17 cellular contexts compared by ENCODE assay signal in the genomic region with DNA sequence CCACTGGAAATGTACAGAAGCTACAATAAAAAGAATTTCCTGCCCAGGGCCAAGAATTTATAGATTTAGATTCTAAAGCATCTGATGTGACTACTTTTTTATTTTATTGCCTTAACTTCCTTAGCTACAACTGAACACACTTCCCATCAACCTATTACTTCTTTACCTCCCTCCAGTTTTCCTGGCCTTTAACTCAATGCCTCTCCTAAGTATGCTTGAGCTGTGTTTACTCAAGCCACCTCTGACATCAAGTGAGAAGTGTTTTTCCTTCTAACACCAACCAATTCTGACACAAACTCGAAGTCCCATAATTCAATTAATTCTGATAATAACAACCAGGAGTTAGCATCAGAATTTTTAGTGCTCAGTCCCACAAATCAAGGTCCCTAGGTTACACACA.
DNase-seq lines count a peak whose midpoint lies in the region; ATAC-seq and TF ChIP-seq lines count a peak whose summit lies in the region.
"Had no signal": no experiment of that assay in that cellular context is flagged by ENCODE, and none has a peak within 500 bp of the region (broad histone marks: within the 10 kb centered on the region; RNA-seq: fewer than 3 reads in every experiment).

No MANE protein-coding gene starts in this region.

- DNase-seq in DMS53 (lab: John Stamatoyannopoulos, UW) (peak; percentile 24), DMS53 treated with DMSO at 0.1 percent for 48 hours (lab: John Stamatoyannopoulos, UW; ENCODE audit: unreplicated experiment) (no peak), right cardiac atrium (no peak), Right ventricle myocardium inferior (ENCODE audit: missing footprints) (no peak)
- no peak for DNase-seq in activated CD4-positive, alpha-beta T cell treated with anti-CD3 and anti-CD28 coated beads, Interleukin-2, amount 50 U/mL, for 1 hour
- DNase-seq: BE2C; CD4-positive, alpha-beta T cell; DND-41; KG1; NCI-H226; NCI-H524 treated with DMSO at 0.1 percent for 48 hours; SIG-M5 had no signal

- no peak overlapping the region for H3K4me3 Mint-ChIP-seq in nephron
- H3K4me3 Mint-ChIP-seq: CD4-positive, alpha-beta T cell had no signal

- peaks cover 14% of the 10 kb centered on the region for H3K4me1 Mint-ChIP-seq in nephron

- H3K27ac Mint-ChIP-seq in nephron: peak overlapping the region; percentile 77 to 91 (median 86)
- H3K27ac Mint-ChIP-seq: CD4-positive, alpha-beta T cell had no signal

- intact Hi-C loops in right cardiac atrium (cut with DNase I) (no loop called here), Right ventricle myocardium inferior (cut with DNase I) (no loop called here)

- no peak overlapping the region for H3K4me3 ChIP-seq in right cardiac atrium (ENCODE audit: low read length)
- H3K4me3 ChIP-seq: HAP-1 had no signal

- no peaks in the 10 kb centered on the region for H3K9me3 ChIP-seq in right cardiac atrium (ENCODE audit: control insufficient read depth, low read length)
- H3K9me3 ChIP-seq: BE2C, HAP-1 had no signal

- peak overlapping the region; percentile 1 for H3K27ac ChIP-seq in right cardiac atrium (ENCODE audit: low read length)
- H3K27ac ChIP-seq: 22Rv1 had no signal

- no peaks in the 10 kb centered on the region for H3K9me3 Mint-ChIP-seq in nephron
- H3K9me3 Mint-ChIP-seq: CD4-positive, alpha-beta T cell had no signal

- ATAC-seq in right cardiac atrium (no peak), Right ventricle myocardium inferior (no peak), HG02642 (IDR thresholded peaks at IDR 0.05; ENCODE audit: poor library complexity, unreplicated experiment) (no peak), HG03175 (IDR thresholded peaks at IDR 0.05; ENCODE audit: unreplicated experiment) (no peak)

- H3K27me3 ChIP-seq in right cardiac atrium (ENCODE audit: control insufficient read depth, insufficient read depth): no peaks in the 10 kb centered on the region
- H3K27me3 ChIP-seq: BE2C had no signal

- peaks cover 3% of the 10 kb centered on the region for H3K4me1 ChIP-seq in right cardiac atrium (ENCODE audit: control insufficient read depth, insufficient read depth, low read length)
- H3K4me1 ChIP-seq: BE2C had no signal

- no peaks in the 10 kb centered on the region for H3K27me3 Mint-ChIP-seq in nephron (ENCODE audit: low read depth)
- H3K27me3 Mint-ChIP-seq: CD4-positive, alpha-beta T cell had no signal

- TF ChIP-seq CTCF in nephron (IDR thresholded peaks at IDR 0.05; ENCODE audit: unreplicated experiment in 3 of 3): no peak

- WGBS in right cardiac atrium: 63% methylated on average over 1 of the region's 1 CpG

- H3K36me3 Mint-ChIP-seq in nephron (ENCODE audit: low read depth): no peaks in the 10 kb centered on the region
